In the genomic region with DNA sequence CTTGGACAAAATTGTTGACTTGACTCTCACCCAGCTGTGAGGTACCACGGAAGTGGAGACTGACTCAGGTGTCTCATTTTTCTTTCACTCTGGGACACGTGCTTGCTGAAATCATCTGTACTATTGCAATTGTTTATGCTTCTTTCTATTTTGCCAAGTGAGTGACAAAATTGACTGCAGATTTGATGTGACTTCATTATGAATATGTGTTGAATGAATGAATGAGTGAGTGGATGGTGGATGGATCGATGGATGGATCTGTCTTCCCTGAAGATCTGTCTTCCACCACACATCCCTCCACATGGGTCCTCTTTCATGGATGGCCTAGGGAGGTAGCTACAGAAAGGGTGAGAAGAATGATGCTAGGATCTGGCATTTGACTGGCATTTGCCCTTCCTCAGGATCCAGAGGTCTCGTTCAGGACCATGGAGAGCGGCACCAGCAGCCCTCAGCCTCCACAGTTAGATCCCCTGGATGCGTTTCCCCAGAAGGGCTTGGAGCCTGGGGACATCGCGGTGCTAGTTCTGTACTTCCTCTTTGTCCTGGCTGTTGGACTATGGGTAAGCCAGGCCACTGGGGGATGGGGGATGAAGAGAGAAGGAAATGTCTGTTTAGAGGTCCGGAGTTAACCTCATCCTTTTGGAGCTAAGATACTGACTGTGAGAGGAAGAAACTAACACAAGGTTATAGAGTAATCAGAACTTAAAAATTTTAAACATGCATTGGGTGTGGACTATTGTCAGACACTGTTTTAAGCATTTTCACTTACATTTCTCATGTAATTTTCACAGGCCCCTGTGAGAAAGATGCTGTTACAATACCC, we compare ENCODE assay signal across 8 cellular contexts. TPM values are rescaled to one million over a fixed set of nuclear protein-coding genes. Genes with fewer than 3 reads are reported as not detected.
DNase-seq lines count a peak whose midpoint lies in the region; ATAC-seq and TF ChIP-seq lines count a peak whose summit lies in the region.

No MANE protein-coding gene starts in this region.

- H3K27ac Mint-ChIP-seq in CD8-positive, alpha-beta memory T cell = no peak overlapping the region
- H3K27ac Mint-ChIP-seq in activated CD8-positive, alpha-beta T cell treated with anti-CD3 and anti-CD28 coated beads, Interleukin-2, amount 10 ng/mL, durations not matched to agents 7 days and 5 days = no peak overlapping the region

- H3K36me3 Mint-ChIP-seq in CD8-positive, alpha-beta memory T cell = peaks cover 0 to 14% (median 0%) of the 10 kb centered on the region in 3 donors
- H3K36me3 Mint-ChIP-seq in activated CD8-positive, alpha-beta T cell treated with anti-CD3 and anti-CD28 coated beads, Interleukin-2, amount 10 ng/mL, durations not matched to agents 7 days and 5 days (ENCODE audit: low read depth) = no peaks in the 10 kb centered on the region

- no peak overlapping the region for H3K4me3 ChIP-seq in CD8-positive, alpha-beta memory T cell (ENCODE audit: low read length)
- H3K4me3 ChIP-seq in LNCaP clone FGC (ENCODE audit: low read depth, low read length) = no peak overlapping the region
- no peak overlapping the region for H3K4me3 ChIP-seq in fibroblast of lung (replicated peaks in 1 of 4; ENCODE audit: control extremely low read depth in 1 of 4, insufficient read depth in 1 of 4, low read depth in 3 of 4, low read length in 4 of 4)

- peaks cover 10 to 31% of the 10 kb centered on the region in 2 donors for H3K27me3 Mint-ChIP-seq in CD8-positive, alpha-beta memory T cell
- no peaks in the 10 kb centered on the region for H3K27me3 Mint-ChIP-seq in activated CD8-positive, alpha-beta T cell treated with anti-CD3 and anti-CD28 coated beads, Interleukin-2, amount 10 ng/mL, durations not matched to agents 7 days and 5 days (ENCODE audit: low read depth)

- POLR2A ChIA-PET in CD8-positive, alpha-beta memory T cell (lab: Charles Lee) = no interaction called here
- POLR2A ChIA-PET in activated CD8-positive, alpha-beta T cell treated with anti-CD3 and anti-CD28 coated beads, Interleukin-2, amount 10 ng/mL, durations not matched to agents 7 days and 5 days (lab: Charles Lee) = interaction anchor here (0.7 kb wide), 1 partner anchor 248 kb away, joined by 3 read pairs; no protein-coding TSS in a partner anchor

- intact Hi-C loops in posterior vena cava (cut with DNase I) = no loop called here

- no peaks in the 10 kb centered on the region for H3K9me3 ChIP-seq in CD8-positive, alpha-beta memory T cell (ENCODE audit: low read length)
- no peaks in the 10 kb centered on the region for H3K9me3 ChIP-seq in fibroblast of lung (ENCODE audit: control insufficient read depth, insufficient read depth, low read depth, low read length)

- H3K9me3 Mint-ChIP-seq in CD8-positive, alpha-beta memory T cell = peaks cover 2 to 5% (median 3%) of the 10 kb centered on the region in 5 donors
- no peaks in the 10 kb centered on the region for H3K9me3 Mint-ChIP-seq in activated CD8-positive, alpha-beta T cell treated with anti-CD3 and anti-CD28 coated beads, Interleukin-2, amount 10 ng/mL, durations not matched to agents 7 days and 5 days (ENCODE audit: insufficient read depth)

- H4K20me1 ChIP-seq in fibroblast of lung (ENCODE audit: control insufficient read depth, extremely low read depth, insufficient read depth, low read length) = no peaks in the 10 kb centered on the region

- H3K27me3 ChIP-seq in CD8-positive, alpha-beta memory T cell (ENCODE audit: insufficient read depth, low read length, poor library complexity, severe bottlenecking) = no peaks in the 10 kb centered on the region
- no peaks in the 10 kb centered on the region for H3K27me3 ChIP-seq in fibroblast of lung (ENCODE audit: control insufficient read depth, insufficient read depth, low read length)

- DNase-seq in CD8-positive, alpha-beta memory T cell = peak; percentile 10 to 52 (median 18)
- peak; percentile 21 for DNase-seq in LNCaP clone FGC (ENCODE audit: low read depth)
- DNase-seq in activated CD8-positive, alpha-beta T cell treated with anti-CD3 and anti-CD28 coated beads, Interleukin-2, amount 10 ng/mL, durations not matched to agents 7 days and 5 days = peak; percentile 70
- peak; percentile 40 to 59 for DNase-seq in fibroblast of lung (ENCODE audit: low read depth in 2 of 2)
- peak; percentile 78 for DNase-seq in posterior vena cava (ENCODE audit: low spot score)
- no peak for DNase-seq in omental fat pad (ENCODE audit: low spot score)
- DNase-seq in foreskin melanocyte = no peak

- H3K4me2 ChIP-seq in fibroblast of lung (ENCODE audit: extremely low read depth, insufficient read depth, low read length) = no peak overlapping the region

- no peak overlapping the region for H2AFZ ChIP-seq in fibroblast of lung (ENCODE audit: low read length)

- CTCF ChIA-PET in CD8-positive, alpha-beta memory T cell (lab: Charles Lee) = no interaction called here
- CTCF ChIA-PET in activated CD8-positive, alpha-beta T cell treated with anti-CD3 and anti-CD28 coated beads, Interleukin-2, amount 10 ng/mL, durations not matched to agents 7 days and 5 days (lab: Charles Lee) = no interaction called here

- no peak overlapping the region for H3K9ac ChIP-seq in fibroblast of lung (ENCODE audit: insufficient read depth, low read length)

- no peak overlapping the region for H3K4me3 Mint-ChIP-seq in CD8-positive, alpha-beta memory T cell
- no peak overlapping the region for H3K4me3 Mint-ChIP-seq in activated CD8-positive, alpha-beta T cell treated with anti-CD3 and anti-CD28 coated beads, Interleukin-2, amount 10 ng/mL, durations not matched to agents 7 days and 5 days

- ATAC-seq in activated CD8-positive, alpha-beta T cell treated with anti-CD3 and anti-CD28 coated beads, Interleukin-2, amount 10 ng/mL, durations not matched to agents 7 days and 5 days = peak; percentile 36
- ATAC-seq in omental fat pad (ENCODE audit: low FRiP score) (no peak), HG03354 (IDR thresholded peaks at IDR 0.05; ENCODE audit: poor library complexity, severe bottlenecking, unreplicated experiment) (no peak)

- no peaks in the 10 kb centered on the region for H3K4me1 ChIP-seq in CD8-positive, alpha-beta memory T cell (ENCODE audit: insufficient read depth, low read length)
- peaks cover 6% of the 10 kb centered on the region for H3K4me1 ChIP-seq in fibroblast of lung (ENCODE audit: control insufficient read depth, extremely low read depth, insufficient read depth, low read length)

- H3K27ac ChIP-seq in CD8-positive, alpha-beta memory T cell (ENCODE audit: low read depth, low read length) = no peak overlapping the region
- no peak overlapping the region for H3K27ac ChIP-seq in fibroblast of lung (ENCODE audit: insufficient read depth, low read length)

- H3K79me2 ChIP-seq in fibroblast of lung (ENCODE audit: control insufficient read depth, insufficient read depth, low read length) = no peaks in the 10 kb centered on the region

- H3K36me3 ChIP-seq in CD8-positive, alpha-beta memory T cell (ENCODE audit: insufficient read depth, low read length) = no peaks in the 10 kb centered on the region
- H3K36me3 ChIP-seq in fibroblast of lung (ENCODE audit: control insufficient read depth, insufficient read depth, low read length) = no peaks in the 10 kb centered on the region

- no peak for TF ChIP-seq CTCF in LNCaP clone FGC (IDR thresholded peaks at IDR 0.05; ENCODE audit: control insufficient read depth, extremely low read depth, insufficient read depth)
- no peak for TF ChIP-seq CTCF in fibroblast of lung (conservative IDR thresholded peaks at IDR 0.05 in 1 of 2, IDR thresholded peaks at IDR 0.05 in 1 of 2; ENCODE audit: low read depth in 1 of 2, low read length in 2 of 2)
- no peak for TF ChIP-seq CTCF in omental fat pad (IDR thresholded peaks at IDR 0.05)

- H3K4me1 Mint-ChIP-seq in CD8-positive, alpha-beta memory T cell = no peaks in the 10 kb centered on the region
- no peaks in the 10 kb centered on the region for H3K4me1 Mint-ChIP-seq in activated CD8-positive, alpha-beta T cell treated with anti-CD3 and anti-CD28 coated beads, Interleukin-2, amount 10 ng/mL, durations not matched to agents 7 days and 5 days (ENCODE audit: low read depth)

RNA-seq across cellular contexts. Expression of a gene that starts 12.7 kb away (rescaled TPM):
- total RNA-seq in CD8-positive, alpha-beta memory T cell = under 1 TPM; 0.15 to 0.20 TPM
- not detected for polyA plus RNA-seq in CD8-positive, alpha-beta memory T cell
- total RNA-seq in activated CD8-positive, alpha-beta T cell treated with anti-CD3 and anti-CD28 coated beads, Interleukin-2, amount 10 ng/mL, durations not matched to agents 7 days and 5 days = under 1 TPM in 1 of 2 experiments, not detected in 1; 0.44 TPM
- total RNA-seq in fibroblast of lung (under 0.01 TPM in 1 of 2 replicates, not detected in the other), posterior vena cava (not detected), omental fat pad (under 1 TPM in 3 of 4 donors, not detected in 1; 0.12 to 0.32 (median 0.28) TPM)
- polyA plus RNA-seq in fibroblast of lung = not detected in 2 replicates
- not detected in 2 replicates for polyA plus RNA-seq in fibroblast of lung (2012)
- polyA minus RNA-seq in fibroblast of lung (ENCODE audit: low replicate concordance) = not detected in 2 replicates

Comparison
In these comparisons a context has a peak if more than half of its experiments do, and no peak if none do; other contexts are left out.
1. DNase-seq: peak in CD8-positive, alpha-beta memory T cell (5 of 5), LNCaP clone FGC (single experiment), activated CD8-positive, alpha-beta T cell treated with anti-CD3 and anti-CD28 coated beads, Interleukin-2, amount 10 ng/mL, durations not matched to agents 7 days and 5 days (single experiment), fibroblast of lung (2 of 2) and posterior vena cava (single experiment); none in omental fat pad (single experiment) and foreskin melanocyte (single experiment).